Comparison of ENCODE assay signal across 6 cellular contexts in genomic region chr7:64184376-64184775, GRCh38. TPM values are rescaled to one million over a fixed set of nuclear protein-coding genes. Genes with fewer than 3 reads are reported as not detected.
"Had no signal": no experiment of that assay in that cellular context is flagged by ENCODE, and none has a peak within 500 bp of the region (broad histone marks: within the 10 kb centered on the region; RNA-seq: fewer than 3 reads in every experiment).

No MANE protein-coding gene starts in this region.

- H3K4me2 ChIP-seq: GM23338 had no signal

- ATAC-seq: GM23338 had no signal

- DNase-seq: H9, HCEC 1CT, IMR-90 had no signal

- H3K27ac Mint-ChIP-seq: GM23338, H9 had no signal

- H3K4me3 ChIP-seq: GM23338 had no signal

- H3K4me3 Mint-ChIP-seq: GM23338, H9 had no signal

- H2AFZ ChIP-seq: GM23338 had no signal

- H3K4me1 Mint-ChIP-seq: GM23338, H9 had no signal

RNA-seq across cellular contexts. Expression of gene ZNF735, which starts 22.6 kb away (rescaled TPM):
- total RNA-seq: GM23338, H1, H9, HT-29, IMR-90 had no signal
- polyA plus RNA-seq: GM23338, H1, IMR-90 had no signal

RNA-seq across cellular contexts. Expression of gene ZNF679, which starts 43.9 kb away (rescaled TPM):
- total RNA-seq: GM23338, H1, H9, HT-29, IMR-90 had no signal
- polyA plus RNA-seq: GM23338, H1, IMR-90 had no signal
